Comparison of ENCODE assay signal across 22 cellular contexts in the genomic region with DNA sequence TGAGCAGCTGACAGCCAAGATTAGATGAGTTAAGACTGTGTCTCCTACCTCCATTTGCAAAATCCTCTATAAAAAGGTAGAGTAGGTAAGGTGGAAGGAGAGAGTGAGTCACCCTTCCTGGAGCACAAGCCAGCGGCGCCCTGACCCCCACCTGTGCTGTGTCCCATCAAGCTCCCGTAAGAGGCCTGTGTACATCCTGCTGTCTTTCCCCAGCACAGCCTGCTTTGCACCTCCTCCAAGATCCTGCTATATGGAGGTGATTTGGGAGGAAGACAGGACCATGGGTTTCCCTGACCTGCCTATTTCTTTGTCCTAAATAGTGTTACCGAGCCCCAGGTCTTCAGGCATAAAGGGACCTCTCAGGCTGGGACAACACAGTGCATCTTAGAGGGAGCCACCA.
"Had no signal": no experiment of that assay in that cellular context is flagged by ENCODE, and none has a peak within 500 bp of the region (broad histone marks: within the 10 kb centered on the region; RNA-seq: fewer than 3 reads in every experiment).

No MANE protein-coding gene starts in this region.

- H3K4me1 ChIP-seq: colonic mucosa, heart left ventricle, neural progenitor cell, pancreas, prostate gland, right lobe of liver, stomach, transverse colon, uterus had no signal

- DNase-seq: colonic mucosa; effector CD4-positive, alpha-beta T cell; heart left ventricle; hippocampal formation; kidney glomerular epithelial cell; natural killer cell; nucleus accumbens; pancreas; stimulated activated CD4-positive, alpha-beta T cell treated with anti-CD3 and anti-CD28 coated beads, Interleukin-2, amount 100 ng/mL, for 24 hours; stimulated activated CD4-positive, alpha-beta T cell treated with anti-CD3 and anti-CD28 coated beads, Interleukin-4, amount 100 ng/mL, for 4 hours; stimulated activated naive CD4-positive, alpha-beta T cell; stomach; substantia nigra; transverse colon; uterus had no signal

- H3K9ac ChIP-seq: neural progenitor cell had no signal

- H3K36me3 ChIP-seq: colonic mucosa, heart left ventricle, neural progenitor cell, pancreas, prostate gland, right lobe of liver, stomach, thoracic aorta, transverse colon, uterus had no signal

- H3K4me2 ChIP-seq: neural progenitor cell had no signal

- H3K9me3 ChIP-seq: colonic mucosa, pancreas, prostate gland, right lobe of liver, stomach, thoracic aorta, transverse colon, uterus had no signal

- H3K27ac Mint-ChIP-seq: mesothelial cell of epicardium, neural progenitor cell had no signal

- H3K4me1 Mint-ChIP-seq: mesothelial cell of epicardium had no signal

- H2AFZ ChIP-seq: neural progenitor cell had no signal

- H3K27ac ChIP-seq: colonic mucosa, heart left ventricle, neural progenitor cell, pancreas, prostate gland, right lobe of liver, skin epidermis, stomach, thoracic aorta, transverse colon, uterus had no signal

- H3K9me3 Mint-ChIP-seq: natural killer cell, neural progenitor cell had no signal

- H3K4me3 Mint-ChIP-seq: mesothelial cell of epicardium, natural killer cell, neural progenitor cell had no signal

- H3K36me3 Mint-ChIP-seq: mesothelial cell of epicardium, natural killer cell, neural progenitor cell had no signal

- ATAC-seq: esophagus mucosa, heart left ventricle, natural killer cell, pancreas, right lobe of liver had no signal

- H3K4me3 ChIP-seq: colonic mucosa, heart left ventricle, neural progenitor cell, pancreas, prostate gland, right lobe of liver, skin epidermis, stomach, thoracic aorta, transverse colon, uterus had no signal

- H3K27me3 ChIP-seq: colonic mucosa, neural progenitor cell, right lobe of liver, transverse colon, uterus had no signal
